In the genomic region with DNA sequence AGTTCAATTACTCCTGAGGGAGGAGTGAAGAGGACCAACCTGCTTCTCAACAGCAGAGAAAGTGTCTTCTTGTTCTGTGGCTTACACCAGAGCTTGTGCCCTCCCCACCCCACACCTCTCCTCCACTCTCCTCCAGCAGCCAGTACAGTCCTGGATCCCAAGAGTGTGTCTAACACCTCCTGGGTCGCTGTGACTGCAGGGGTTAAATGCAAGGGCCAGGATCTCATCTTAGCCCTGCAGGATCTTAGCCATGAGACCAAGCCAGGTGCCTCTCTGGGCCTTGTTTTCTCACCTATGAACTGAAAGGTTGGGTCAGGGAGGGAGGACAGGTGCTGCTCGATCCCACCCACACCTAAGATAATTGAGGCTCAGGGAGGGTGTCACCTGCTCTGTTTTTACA, we compare ENCODE assay signal across 1 cellular context.
A peak's percentile ranks its signal among the peaks of the same experiment; 100 is the strongest.
TF ChIP-seq lines count a peak whose summit lies in the region.

No MANE protein-coding gene starts in this region.

TF ChIP-seq in H1, 55 proteins besides CTCF, POLR2A, EP300 and RAD21 (continued from another document):
- TF ChIP-seq, protein P1, sequence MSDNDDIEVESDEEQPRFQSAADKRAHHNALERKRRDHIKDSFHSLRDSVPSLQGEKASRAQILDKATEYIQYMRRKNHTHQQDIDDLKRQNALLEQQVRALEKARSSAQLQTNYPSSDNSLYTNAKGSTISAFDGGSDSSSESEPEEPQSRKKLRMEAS (IDR thresholded peaks at IDR 0.05), result peak; percentile 25; the same call in 1 of the 2 replicates
- TF ChIP-seq KDM4A (IDR thresholded peaks at IDR 0.05; ENCODE audit: low read depth, low read length, severe bottlenecking), result no peak
- TF ChIP-seq, protein P2, sequence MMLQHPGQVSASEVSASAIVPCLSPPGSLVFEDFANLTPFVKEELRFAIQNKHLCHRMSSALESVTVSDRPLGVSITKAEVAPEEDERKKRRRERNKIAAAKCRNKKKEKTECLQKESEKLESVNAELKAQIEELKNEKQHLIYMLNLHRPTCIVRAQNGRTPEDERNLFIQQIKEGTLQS (IDR thresholded peaks at IDR 0.05; ENCODE audit: insufficient read depth, low read depth, low read length), result no peak
